ENCODE assay signal across 21 cellular contexts in genomic region chr17:1580979-1581676, GRCh38. TPM values are rescaled to one million over a fixed set of nuclear protein-coding genes. Genes with fewer than 3 reads are reported as not detected.
A peak's percentile ranks its signal among the peaks of the same experiment; 100 is the strongest.
DNase-seq lines count a peak whose midpoint lies in the region; ATAC-seq, FAIRE-seq and TF ChIP-seq lines count a peak whose summit lies in the region.
"Had no signal": no experiment of that assay in that cellular context is flagged by ENCODE, and none has a peak within 500 bp of the region (broad histone marks: within the 10 kb centered on the region; RNA-seq: fewer than 3 reads in every experiment).

No MANE protein-coding gene starts in this region.

- H3K23me2 ChIP-seq in H1 (ENCODE audit: low read depth, low read length): no peaks in the 10 kb centered on the region

- H2AFZ ChIP-seq in H1 (ENCODE audit: low read length) (no peak overlapping the region), neuronal stem cell (ENCODE audit: low read length) (no peak overlapping the region)

- no peak overlapping the region for H3K27ac Mint-ChIP-seq in activated CD8-positive, alpha-beta memory T cell treated with anti-CD3 and anti-CD28 coated beads, Interleukin-2, amount 10 ng/mL, durations not matched to agents 7 days and 5 days
- H3K27ac Mint-ChIP-seq: activated naive CD8-positive, alpha-beta T cell treated with anti-CD3 and anti-CD28 coated beads, Interleukin-2, amount 10 ng/mL, durations not matched to agents 7 days and 5 days; activated T-helper 2 cell treated with anti-CD3 and anti-CD28 coated beads, Interferon-gamma antibody, Interleukin-2, Interleukin-4, amounts not matched to agents 10 μg/mL and 5 μg/mL and 100 μg/mL, durations not matched to agents 14 hours and 24 hours and 36 hours; progenitor cell of endocrine pancreas; T-helper 2 cell treated with Interferon-gamma antibody and Interleukin-4, amounts not matched to agents 5 μg/mL and 100 μg/mL, for 36 hours had no signal

- H3K4me2 ChIP-seq in H1 (ENCODE audit: insufficient read depth in 1 of 2, low read depth in 2 of 2, low read length in 2 of 2) (no peak overlapping the region), neuronal stem cell (ENCODE audit: insufficient read depth, low read length, poor library complexity, severe bottlenecking) (no peak overlapping the region)

- no peak for FAIRE-seq in H1 (lab: Jason Lieb, UNC)
- FAIRE-seq: GM19239 had no signal

- no peaks in the 10 kb centered on the region for H3K27me3 Mint-ChIP-seq in activated CD8-positive, alpha-beta memory T cell treated with anti-CD3 and anti-CD28 coated beads, Interleukin-2, amount 10 ng/mL, durations not matched to agents 7 days and 5 days
- H3K27me3 Mint-ChIP-seq: activated naive CD8-positive, alpha-beta T cell treated with anti-CD3 and anti-CD28 coated beads, Interleukin-2, amount 10 ng/mL, durations not matched to agents 7 days and 5 days; progenitor cell of endocrine pancreas had no signal

- no peaks in the 10 kb centered on the region for H3K9me3 ChIP-seq in KOPT-K1 (ENCODE audit: insufficient read depth, low read length, poor library complexity, severe bottlenecking)
- H3K9me3 ChIP-seq in H1 (ENCODE audit: insufficient read depth in 2 of 2, low read depth in 1 of 2, low read length in 1 of 2): no peaks in the 10 kb centered on the region
- H3K9me3 ChIP-seq in neuronal stem cell (replicated peaks in 1 of 2; ENCODE audit: control insufficient read depth in 2 of 2, insufficient read depth in 1 of 2, low read depth in 1 of 2, low read length in 2 of 2): no peaks in the 10 kb centered on the region
- H3K9me3 ChIP-seq: suprapubic skin had no signal

- no peak for TF ChIP-seq EP300 in H1 (IDR thresholded peaks at IDR 0.05; ENCODE audit: borderline replicate concordance in 1 of 2, low read depth in 2 of 2, low read length in 2 of 2)

- H3K4me3 Mint-ChIP-seq in activated CD8-positive, alpha-beta memory T cell treated with anti-CD3 and anti-CD28 coated beads, Interleukin-2, amount 10 ng/mL, durations not matched to agents 7 days and 5 days: no peak overlapping the region
- H3K4me3 Mint-ChIP-seq: activated naive CD8-positive, alpha-beta T cell treated with anti-CD3 and anti-CD28 coated beads, Interleukin-2, amount 10 ng/mL, durations not matched to agents 7 days and 5 days; T-helper 2 cell treated with Interferon-gamma antibody and Interleukin-4, amounts not matched to agents 5 μg/mL and 100 μg/mL, for 36 hours had no signal

- H3K23ac ChIP-seq in H1 (ENCODE audit: insufficient read length) (no peak overlapping the region), neuronal stem cell (ENCODE audit: low read depth, low read length, poor library complexity) (peak overlapping the region; percentile 52)

- no peak overlapping the region for H2BK20ac ChIP-seq in H1 (ENCODE audit: low read length)

- peaks cover 0 to 13% (median 7%) of the 10 kb centered on the region in 4 experiments; a peak in 6 of 7 replicates for H3K4me1 ChIP-seq in H1 (replicated peaks in 1 of 4; ENCODE audit: control insufficient read depth in 3 of 4, insufficient read depth in 4 of 4, low read length in 3 of 4)
- peaks cover 0 to 4% of the 10 kb centered on the region in 2 donors for H3K4me1 ChIP-seq in neuronal stem cell (ENCODE audit: control insufficient read depth in 2 of 2, insufficient read depth in 1 of 2, low read depth in 1 of 2, low read length in 2 of 2)

- 0 out of 2 replicates have a peak overlapping the region, but pooled peaks have one; percentile 39 for H2AK5ac ChIP-seq in H1 (ENCODE audit: low read depth, low read length)
- peak overlapping the region; percentile 27 for H2AK5ac ChIP-seq in neuronal stem cell (ENCODE audit: low read depth, low read length)

- no peaks in the 10 kb centered on the region for H3K36me3 Mint-ChIP-seq in activated CD8-positive, alpha-beta memory T cell treated with anti-CD3 and anti-CD28 coated beads, Interleukin-2, amount 10 ng/mL, durations not matched to agents 7 days and 5 days
- H3K36me3 Mint-ChIP-seq: activated naive CD8-positive, alpha-beta T cell treated with anti-CD3 and anti-CD28 coated beads, Interleukin-2, amount 10 ng/mL, durations not matched to agents 7 days and 5 days had no signal

- TF ChIP-seq CTCF in H1 (IDR thresholded peaks at IDR 0.05; ENCODE audit: control extremely low read depth in 1 of 3, insufficient read depth in 1 of 3, low read depth in 1 of 3, low read length in 3 of 3): no peak

- no peaks in the 10 kb centered on the region for H3K79me2 ChIP-seq in H1 (ENCODE audit: control insufficient read depth in 1 of 2, insufficient read depth in 2 of 2, low read length in 2 of 2)

- no peak overlapping the region for H2BK5ac ChIP-seq in H1 (ENCODE audit: low read depth, low read length)
- H2BK5ac ChIP-seq in neuronal stem cell (ENCODE audit: low read length): no peak overlapping the region

- no peak for TF ChIP-seq POLR2A in H1 (IDR thresholded peaks at IDR 0.05; ENCODE audit: control extremely low read depth in 1 of 2, low read depth in 2 of 2, low read length in 2 of 2)

- intact Hi-C loops in cardiac septum (cut with DNase I): no loop called here

- H4K5ac ChIP-seq in H1 (ENCODE audit: insufficient read length, low read depth, low read length): no peak overlapping the region

- no peak overlapping the region for H3K56ac ChIP-seq in H1 (replicated peaks; ENCODE audit: insufficient read length, low read depth, low read length)

- H3K4me1 Mint-ChIP-seq in activated CD8-positive, alpha-beta memory T cell treated with anti-CD3 and anti-CD28 coated beads, Interleukin-2, amount 10 ng/mL, durations not matched to agents 7 days and 5 days: peaks cover 4% of the 10 kb centered on the region

- CTCF ChIA-PET in H1 (lab: Charles Lee; ENCODE audit: partially characterized antibody): interaction anchor here (0.6 to 1.7 kb wide), 2 partner anchors 8 to 10 kb away, joined by 5 to 6 read pairs; no protein-coding TSS in a partner anchor
- CTCF ChIA-PET in activated CD8-positive, alpha-beta memory T cell treated with anti-CD3 and anti-CD28 coated beads, Interleukin-2, amount 10 ng/mL, durations not matched to agents 7 days and 5 days (lab: Charles Lee): interaction anchor here (1.4 kb wide), 1 partner anchor 48 kb away, joined by 3 read pairs; no protein-coding TSS in a partner anchor

- H3K4me3 ChIP-seq in H1 (ENCODE audit: extremely low read depth in 1 of 4, insufficient read depth in 2 of 4, low read depth in 3 of 4, low read length in 4 of 4): no peak overlapping the region
- H3K4me3 ChIP-seq in neuronal stem cell (ENCODE audit: low read length in 2 of 2): no peak overlapping the region
- H3K4me3 ChIP-seq: suprapubic skin had no signal

- H3K18ac ChIP-seq in H1 (ENCODE audit: extremely low read depth, low read length) (no peak overlapping the region), neuronal stem cell (ENCODE audit: low read length) (peak overlapping the region; percentile 13)

- DNase-seq in H1 (ENCODE audit: low read depth in 1 of 2, low spot score in 2 of 2): no peak
- no peak for DNase-seq in neuronal stem cell (ENCODE audit: low spot score)
- no peak for DNase-seq in activated CD8-positive, alpha-beta memory T cell treated with anti-CD3 and anti-CD28 coated beads, Interleukin-2, amount 10 ng/mL, durations not matched to agents 7 days and 5 days
- no peak for DNase-seq in cardiac septum (ENCODE audit: low spot score)
- DNase-seq in NCI-H526 (lab: John Stamatoyannopoulos, UW): no peak
- DNase-seq: activated CD4-positive, alpha-beta T cell treated with anti-CD3 and anti-CD28 coated beads, Interleukin-2, amount 50 U/mL, for 1 hour; activated CD8-positive, alpha-beta memory T cell treated with anti-CD3 and anti-CD28 coated beads, Interleukin-2, amount 50 U/mL, for 48 hours; activated naive CD8-positive, alpha-beta T cell treated with anti-CD3 and anti-CD28 coated beads, Interleukin-2, amount 10 ng/mL, durations not matched to agents 7 days and 5 days; EL; NCI-H1417; NCI-H2107; RPMI8226; WERI-Rb-1 had no signal

- peak overlapping the region; percentile 95; the same call in 1 of the 2 replicates for H2BK15ac ChIP-seq in H1 (ENCODE audit: low read length)
- H2BK15ac ChIP-seq in neuronal stem cell (ENCODE audit: low read length): no peak overlapping the region

- no peak overlapping the region for H3K14ac ChIP-seq in H1 (ENCODE audit: insufficient read length)
- no peak overlapping the region for H3K14ac ChIP-seq in neuronal stem cell (ENCODE audit: low read length)

- H3K9ac ChIP-seq in H1 (replicated peaks in 1 of 4; ENCODE audit: extremely low read depth in 1 of 4, low read depth in 3 of 4, low read length in 3 of 4) (no peak overlapping the region), neuronal stem cell (ENCODE audit: low read depth, low read length, poor library complexity) (no peak overlapping the region)

- H2BK120ac ChIP-seq in H1 (replicated peaks; ENCODE audit: low read depth, low read length) (no peak overlapping the region), neuronal stem cell (ENCODE audit: low read depth, low read length) (no peak overlapping the region)

- no peak overlapping the region for H4K91ac ChIP-seq in H1 (replicated peaks; ENCODE audit: insufficient read length, low read length)
- no peak overlapping the region for H4K91ac ChIP-seq in neuronal stem cell (ENCODE audit: low read depth, low read length, poor library complexity)

- POLR2A ChIA-PET in H1 (lab: Charles Lee; ENCODE audit: partially characterized antibody): interaction anchor here (1.0 kb wide), 1 partner anchor 48 kb away, joined by 3 read pairs; no protein-coding TSS in a partner anchor

- no peak overlapping the region for H4K8ac ChIP-seq in H1 (ENCODE audit: extremely low read depth, insufficient read depth, low read length)
- no peak overlapping the region for H4K8ac ChIP-seq in neuronal stem cell (ENCODE audit: low read depth, low read length)

- TF ChIP-seq RAD21 in H1 (IDR thresholded peaks at IDR 0.05 in 1 of 2, conservative IDR thresholded peaks at IDR 0.05 in 1 of 2; ENCODE audit: low read depth in 2 of 2, low read length in 2 of 2): no peak

- H3K27ac ChIP-seq in KOPT-K1 (ENCODE audit: low read depth, low read length, poor library complexity, severe bottlenecking): peak overlapping the region; percentile 16
- no peak overlapping the region for H3K27ac ChIP-seq in H1 (ENCODE audit: low read depth, low read length)
- no peak overlapping the region for H3K27ac ChIP-seq in neuronal stem cell (replicated peaks; ENCODE audit: low read length)
- H3K27ac ChIP-seq: suprapubic skin, WERI-Rb-1 had no signal

- peaks cover 16% of the 10 kb centered on the region for H3K36me3 ChIP-seq in KOPT-K1 (ENCODE audit: insufficient read depth, low read length)
- H3K36me3 ChIP-seq in H1 (ENCODE audit: control insufficient read depth in 2 of 4, insufficient read depth in 4 of 4, low read length in 3 of 4): no peaks in the 10 kb centered on the region
- peaks cover 0 to 78% of the 10 kb centered on the region in 2 donors for H3K36me3 ChIP-seq in neuronal stem cell (replicated peaks in 1 of 2; ENCODE audit: control insufficient read depth in 2 of 2, insufficient read depth in 2 of 2, low read length in 2 of 2)
- H3K36me3 ChIP-seq: suprapubic skin had no signal

- H3K27me3 ChIP-seq in H1 (replicated peaks in 1 of 4; ENCODE audit: control insufficient read depth in 3 of 4, extremely low read depth in 1 of 4, insufficient read depth in 3 of 4, low read length in 3 of 4) (no peaks in the 10 kb centered on the region), neuronal stem cell (ENCODE audit: control insufficient read depth in 3 of 3, insufficient read depth in 3 of 3, low read depth in 1 of 3, low read length in 3 of 3) (no peaks in the 10 kb centered on the region)
- H3K27me3 ChIP-seq: suprapubic skin had no signal

- H3K79me1 ChIP-seq in H1 (ENCODE audit: low read depth, low read length): no peaks in the 10 kb centered on the region
- H3K79me1 ChIP-seq in neuronal stem cell (ENCODE audit: low read depth, low read length): no peaks in the 10 kb centered on the region

- peak overlapping the region; percentile 68; the same call in 1 of the 2 replicates for H2BK12ac ChIP-seq in H1 (ENCODE audit: low read depth, low read length)
- H2BK12ac ChIP-seq in neuronal stem cell (ENCODE audit: low read length): no peak overlapping the region

- ATAC-seq in activated CD8-positive, alpha-beta memory T cell treated with anti-CD3 and anti-CD28 coated beads, Interleukin-2, amount 10 ng/mL, durations not matched to agents 7 days and 5 days: no peak
- no peak for ATAC-seq in HG03439 (IDR thresholded peaks at IDR 0.05; ENCODE audit: unreplicated experiment)
- ATAC-seq: SK-N-SH treated with all-trans-retinoic acid at 6 μM for 48 hours had no signal

- H3K4ac ChIP-seq in H1 (replicated peaks; ENCODE audit: insufficient read length, low read depth, low read length): no peak overlapping the region
- no peak overlapping the region for H3K4ac ChIP-seq in neuronal stem cell (ENCODE audit: low read length)

- no peaks in the 10 kb centered on the region for H4K20me1 ChIP-seq in H1 (replicated peaks in 1 of 2; ENCODE audit: control insufficient read depth in 1 of 2, insufficient read depth in 2 of 2, low read length in 2 of 2)

- 85% methylated on average over 19 of the region's 19 CpGs; no CpG with 5 or more reads in 1 of the 2 experiments for WGBS in H1 (ENCODE audit: extremely low coverage in 1 of 2, insufficient coverage in 1 of 2, insufficient read length in 1 of 2, insufficient replicate concordance in 2 of 2, low coverage in 1 of 2, low lambda C conversion rate in 2 of 2, missing lambda C conversion rate in 1 of 2), 2 experiments
- no CpG with 5 or more reads among the region's 19 CpGs for WGBS in neuronal stem cell (ENCODE audit: extremely low coverage in 2 of 2, insufficient read length in 2 of 2, insufficient replicate concordance in 1 of 2), 2 donors

- no peaks in the 10 kb centered on the region for H3K9me3 Mint-ChIP-seq in activated CD8-positive, alpha-beta memory T cell treated with anti-CD3 and anti-CD28 coated beads, Interleukin-2, amount 10 ng/mL, durations not matched to agents 7 days and 5 days (ENCODE audit: low read depth)
- H3K9me3 Mint-ChIP-seq: activated naive CD8-positive, alpha-beta T cell treated with anti-CD3 and anti-CD28 coated beads, Interleukin-2, amount 10 ng/mL, durations not matched to agents 7 days and 5 days; activated T-helper 2 cell treated with anti-CD3 and anti-CD28 coated beads, Interferon-gamma antibody, Interleukin-2, Interleukin-4, amounts not matched to agents 10 μg/mL and 5 μg/mL and 100 μg/mL, durations not matched to agents 14 hours and 24 hours and 36 hours; T-helper 2 cell treated with Interferon-gamma antibody and Interleukin-4, amounts not matched to agents 5 μg/mL and 100 μg/mL, for 36 hours had no signal

RNA-seq across cellular contexts. Expression of gene PITPNA, which starts 18.5 kb away (rescaled TPM):
- 63.5 and 66.5 TPM in 2 replicates for total RNA-seq in H1 (2021; fragmentation: NEBNext Ultra II Directional; extraction: Animal tissue kit (Norgen Biotek cat#: 25700))
- polyA plus RNA-seq in H1 (2011; rRNA removed): 34.5 and 35.8 TPM in 2 replicates
- polyA plus RNA-seq in H1 (2011; cell fraction: cytosol; rRNA removed): 38.5 TPM
- 34.9 TPM for polyA plus RNA-seq in H1 (2011; cell fraction: nucleus; rRNA removed)
- polyA plus RNA-seq in H1 (2012, experiment 1 of 2): 44.8 to 55.4 TPM (median 51.5 TPM) in 4 replicates
- 18.6 TPM for polyA plus RNA-seq in H1 (2012, experiment 2 of 2)
- 47.9 TPM for polyA plus RNA-seq in H1 (2013, experiment 1 of 2)
- 49.6 TPM for polyA plus RNA-seq in H1 (2013, experiment 2 of 2)
- polyA minus RNA-seq in H1 (2011; rRNA and poly(A)+ RNA removed): 26.8 and 31.2 TPM in 2 replicates
- polyA minus RNA-seq in H1 (2011; cell fraction: cytosol; rRNA and poly(A)+ RNA removed): 18.7 TPM
- 14.2 TPM for polyA minus RNA-seq in H1 (2011; cell fraction: nucleus; rRNA and poly(A)+ RNA removed)
- 62.6 TPM for polyA plus RNA-seq in neuronal stem cell (2013, experiment 1 of 2)
- 64.6 TPM for polyA plus RNA-seq in neuronal stem cell (2013, experiment 2 of 2)
- 10 to 100 TPM; 42.1 to 69.1 TPM for total RNA-seq in activated CD8-positive, alpha-beta memory T cell treated with anti-CD3 and anti-CD28 coated beads, Interleukin-2, amount 10 ng/mL, durations not matched to agents 7 days and 5 days
- 49.9 TPM for total RNA-seq in cardiac septum

RNA-seq across cellular contexts. Expression of gene SLC43A2, which starts 47.5 kb away (rescaled TPM):
- 6.6 and 7.8 TPM in 2 replicates for total RNA-seq in H1 (2021; fragmentation: NEBNext Ultra II Directional; extraction: Animal tissue kit (Norgen Biotek cat#: 25700))
- polyA plus RNA-seq in H1 (2011; rRNA removed): 10.5 and 12.6 TPM in 2 replicates
- polyA plus RNA-seq in H1 (2011; cell fraction: cytosol; rRNA removed): 7.7 TPM
- polyA plus RNA-seq in H1 (2011; cell fraction: nucleus; rRNA removed): 9.0 TPM
- polyA plus RNA-seq in H1 (2012, experiment 1 of 2): 8.7 to 10.6 TPM (median 9.4 TPM) in 4 replicates
- polyA plus RNA-seq in H1 (2012, experiment 2 of 2): 9.0 TPM
- 9.4 TPM for polyA plus RNA-seq in H1 (2013, experiment 1 of 2)
- polyA plus RNA-seq in H1 (2013, experiment 2 of 2): 9.7 TPM
- 7.8 and 10.8 TPM in 2 replicates for polyA minus RNA-seq in H1 (2011; rRNA and poly(A)+ RNA removed)
- 10.0 TPM for polyA minus RNA-seq in H1 (2011; cell fraction: cytosol; rRNA and poly(A)+ RNA removed)
- 8.6 TPM for polyA minus RNA-seq in H1 (2011; cell fraction: nucleus; rRNA and poly(A)+ RNA removed)
- polyA plus RNA-seq in neuronal stem cell (2013, experiment 1 of 2): 11.3 TPM
- polyA plus RNA-seq in neuronal stem cell (2013, experiment 2 of 2): 11.0 TPM
- 1 to 10 TPM in 1 of 2 experiments, under 1 TPM in 1; 0.55 to 1.3 TPM for total RNA-seq in activated CD8-positive, alpha-beta memory T cell treated with anti-CD3 and anti-CD28 coated beads, Interleukin-2, amount 10 ng/mL, durations not matched to agents 7 days and 5 days
- 4.8 TPM for total RNA-seq in cardiac septum
